Comparison of ENCODE assay signal across 13 cellular contexts in genomic region chr3:71046791-71047190, GRCh38.
DNase-seq lines count a peak whose midpoint lies in the region; TF ChIP-seq lines count a peak whose summit lies in the region.
"Had no signal": no experiment of that assay in that cellular context is flagged by ENCODE, and none has a peak within 500 bp of the region (broad histone marks: within the 10 kb centered on the region; RNA-seq: fewer than 3 reads in every experiment).

No MANE protein-coding gene starts in this region.

- H3K4me1 ChIP-seq in CD8-positive, alpha-beta memory T cell (ENCODE audit: insufficient read depth, low read length), result peaks cover 68% of the 10 kb centered on the region
- H3K4me1 ChIP-seq in esophagus muscularis mucosa, result peaks cover 62 to 100% (median 99%) of the 10 kb centered on the region in 4 donors
- peaks cover 24% of the 10 kb centered on the region for H3K4me1 ChIP-seq in osteoblast (ENCODE audit: insufficient read depth, low read length)

- no peak overlapping the region for H2AFZ ChIP-seq in osteoblast (ENCODE audit: low read length)

- no peaks in the 10 kb centered on the region for H3K9me3 ChIP-seq in CD8-positive, alpha-beta memory T cell (ENCODE audit: low read length)
- no peaks in the 10 kb centered on the region for H3K9me3 ChIP-seq in esophagus muscularis mucosa
- no peaks in the 10 kb centered on the region for H3K9me3 ChIP-seq in osteoblast (ENCODE audit: low read depth, low read length)
- H3K9me3 ChIP-seq: BLaER1 had no signal

- CTCF ChIA-PET in CD8-positive, alpha-beta memory T cell (lab: Charles Lee), result no interaction called here

- no peaks in the 10 kb centered on the region for H3K27me3 ChIP-seq in CD8-positive, alpha-beta memory T cell (ENCODE audit: insufficient read depth, low read length, poor library complexity, severe bottlenecking)
- H3K27me3 ChIP-seq in esophagus muscularis mucosa (no peaks in the 10 kb centered on the region), osteoblast (ENCODE audit: insufficient read depth, low read length) (no peaks in the 10 kb centered on the region), brain microvascular endothelial cell (replicated peaks) (no peaks in the 10 kb centered on the region)
- H3K27me3 ChIP-seq: BLaER1 had no signal

- no peak for TF ChIP-seq CTCF in VCaP (conservative IDR thresholded peaks at IDR 0.05)
- no peak for TF ChIP-seq CTCF in esophagus muscularis mucosa (IDR thresholded peaks at IDR 0.05)
- no peak for TF ChIP-seq CTCF in osteoblast (IDR thresholded peaks at IDR 0.05; ENCODE audit: extremely low read depth, low read depth, low read length)
- TF ChIP-seq CTCF in brain microvascular endothelial cell (IDR thresholded peaks at IDR 0.05; ENCODE audit: low read depth, low read length, missing control alignments), result no peak

- H3K4me3 ChIP-seq in CD8-positive, alpha-beta memory T cell (ENCODE audit: low read length), result no peak overlapping the region
- H3K4me3 ChIP-seq in esophagus muscularis mucosa, result peak overlapping the region in 1 of 4 donors; percentile 17
- H3K4me3 ChIP-seq in osteoblast (ENCODE audit: insufficient read depth, low read length), result no peak overlapping the region
- no peak overlapping the region for H3K4me3 ChIP-seq in brain microvascular endothelial cell (ENCODE audit: low read depth, low read length)
- H3K4me3 ChIP-seq: BLaER1 had no signal

- no peak overlapping the region for H3K4me2 ChIP-seq in osteoblast (ENCODE audit: insufficient read depth, low read length)

- H3K4me3 Mint-ChIP-seq in CD8-positive, alpha-beta memory T cell, result peak overlapping the region in 1 of 7 donors; percentile 66
- no peak overlapping the region for H3K4me3 Mint-ChIP-seq in activated T-helper 1 cell treated with anti-CD3 and anti-CD28 coated beads, Interleukin-12 subunit alpha, Interleukin-12 subunit beta, Interleukin-2, Interleukin-4 antibody, amounts not matched to agents 30 ng/mL and 10 ng/mL and 1 ng/mL, durations not matched to agents 14 hours and 24 hours and 36 hours

- no peak for TF ChIP-seq POLR2A in esophagus muscularis mucosa (IDR thresholded peaks at IDR 0.05; ENCODE audit: low read depth)

- peak overlapping the region in 5 of 8 donors; percentile 8 to 76 (median 29) for H3K27ac Mint-ChIP-seq in CD8-positive, alpha-beta memory T cell
- no peak overlapping the region for H3K27ac Mint-ChIP-seq in activated T-helper 1 cell treated with anti-CD3 and anti-CD28 coated beads, Interleukin-12 subunit alpha, Interleukin-12 subunit beta, Interleukin-2, Interleukin-4 antibody, amounts not matched to agents 30 ng/mL and 10 ng/mL and 1 ng/mL, durations not matched to agents 14 hours and 24 hours and 36 hours

- intact Hi-C loops in esophagus muscularis mucosa (cut with DNase I), result no loop called here
- intact Hi-C loops in activated T-helper 1 cell treated with anti-CD3 and anti-CD28 coated beads, Interleukin-12 subunit alpha, Interleukin-12 subunit beta, Interleukin-2, Interleukin-4 antibody, amounts not matched to agents 30 ng/mL and 10 ng/mL and 1 ng/mL, durations not matched to agents 14 hours and 24 hours and 36 hours (cut with micrococcal nuclease), result loop anchor here (1.0 kb wide), 4 partner anchors 11 to 41 kb away; no protein-coding TSS in a partner anchor

- no peak for TF ChIP-seq EP300 in esophagus muscularis mucosa (IDR thresholded peaks at IDR 0.05)

- peaks cover 3% of the 10 kb centered on the region for H4K20me1 ChIP-seq in osteoblast (ENCODE audit: insufficient read depth, low read length)

- DNase-seq in CD8-positive, alpha-beta memory T cell, result no peak
- DNase-seq in esophagus muscularis mucosa (ENCODE audit: extremely low spot score) (peak; percentile 55), osteoblast (ENCODE audit: insufficient read length, low spot score, missing footprints) (no peak), ureter (ENCODE audit: low spot score) (no peak), brain microvascular endothelial cell (no peak)
- DNase-seq in NK-92 treated with Interleukin-12 subunit alpha and Interleukin-12 subunit beta, amount 100 ng/mL, for 24 hours (lab: John Stamatoyannopoulos, UW), result no peak
- no peak for DNase-seq in activated T-helper 1 cell treated with anti-CD3 and anti-CD28 coated beads, Interleukin-12 subunit alpha, Interleukin-12 subunit beta, Interleukin-2, Interleukin-4 antibody, amounts not matched to agents 30 ng/mL and 10 ng/mL and 1 ng/mL, durations not matched to agents 14 hours and 24 hours and 36 hours (ENCODE audit: low spot score)
- DNase-seq: DND-41, mesenchymal stem cell, MM.1S, SHP77 treated with DMSO at 0.1 percent for 48 hours had no signal

- peaks cover 12 to 94% (median 80%) of the 10 kb centered on the region in 3 donors for H3K4me1 Mint-ChIP-seq in CD8-positive, alpha-beta memory T cell
- H3K4me1 Mint-ChIP-seq in activated T-helper 1 cell treated with anti-CD3 and anti-CD28 coated beads, Interleukin-12 subunit alpha, Interleukin-12 subunit beta, Interleukin-2, Interleukin-4 antibody, amounts not matched to agents 30 ng/mL and 10 ng/mL and 1 ng/mL, durations not matched to agents 14 hours and 24 hours and 36 hours (ENCODE audit: low read depth), result peaks cover 67% of the 10 kb centered on the region

- H3K27me3 Mint-ChIP-seq in CD8-positive, alpha-beta memory T cell, result no peaks in the 10 kb centered on the region
- H3K27me3 Mint-ChIP-seq in activated T-helper 1 cell treated with anti-CD3 and anti-CD28 coated beads, Interleukin-12 subunit alpha, Interleukin-12 subunit beta, Interleukin-2, Interleukin-4 antibody, amounts not matched to agents 30 ng/mL and 10 ng/mL and 1 ng/mL, durations not matched to agents 14 hours and 24 hours and 36 hours (ENCODE audit: insufficient read depth), result peaks cover 2% of the 10 kb centered on the region

- peaks cover 44% of the 10 kb centered on the region for H3K36me3 ChIP-seq in CD8-positive, alpha-beta memory T cell (ENCODE audit: insufficient read depth, low read length)
- peaks cover 4 to 67% (median 26%) of the 10 kb centered on the region in 4 donors for H3K36me3 ChIP-seq in esophagus muscularis mucosa
- H3K36me3 ChIP-seq in osteoblast (ENCODE audit: insufficient read depth, low read length), result peaks cover 93% of the 10 kb centered on the region
- H3K36me3 ChIP-seq in brain microvascular endothelial cell (replicated peaks), result peaks cover 51% of the 10 kb centered on the region

- WGBS in esophagus muscularis mucosa, result 8% methylated on average over 3 of the region's 3 CpGs

- in situ Hi-C loops in brain microvascular endothelial cell (cut with HindIII; ENCODE audit: low pct_ligation_motif_present, low sequenced_read_pairs), result no loop called here

- H3K36me3 Mint-ChIP-seq in CD8-positive, alpha-beta memory T cell, result peaks cover 18 to 97% (median 34%) of the 10 kb centered on the region in 3 donors
- H3K36me3 Mint-ChIP-seq in activated T-helper 1 cell treated with anti-CD3 and anti-CD28 coated beads, Interleukin-12 subunit alpha, Interleukin-12 subunit beta, Interleukin-2, Interleukin-4 antibody, amounts not matched to agents 30 ng/mL and 10 ng/mL and 1 ng/mL, durations not matched to agents 14 hours and 24 hours and 36 hours (ENCODE audit: low read depth), result peaks cover 69% of the 10 kb centered on the region

- no peaks in the 10 kb centered on the region for H3K9me3 Mint-ChIP-seq in CD8-positive, alpha-beta memory T cell
- H3K9me3 Mint-ChIP-seq in activated T-helper 1 cell treated with anti-CD3 and anti-CD28 coated beads, Interleukin-12 subunit alpha, Interleukin-12 subunit beta, Interleukin-2, Interleukin-4 antibody, amounts not matched to agents 30 ng/mL and 10 ng/mL and 1 ng/mL, durations not matched to agents 14 hours and 24 hours and 36 hours, result no peaks in the 10 kb centered on the region

- peaks cover 99% of the 10 kb centered on the region for H3K79me2 ChIP-seq in osteoblast (ENCODE audit: insufficient read depth, low read length)

- POLR2A ChIA-PET in CD8-positive, alpha-beta memory T cell (lab: Charles Lee), result no interaction called here

- no peak overlapping the region for H3K27ac ChIP-seq in CD8-positive, alpha-beta memory T cell (ENCODE audit: low read depth, low read length)
- H3K27ac ChIP-seq in VCaP, result peak overlapping the region; percentile 98; the same call in 1 of the 2 replicates
- peak overlapping the region; percentile 82 to 98 (median 94) for H3K27ac ChIP-seq in esophagus muscularis mucosa (replicated peaks in 1 of 4)
- H3K27ac ChIP-seq in osteoblast (ENCODE audit: low read depth, low read length), result peak overlapping the region; percentile 2
- H3K27ac ChIP-seq in brain microvascular endothelial cell, result no peak overlapping the region
- H3K27ac ChIP-seq: BLaER1 had no signal

Comparison
In these comparisons a context has a peak if more than half of its experiments do, and no peak if none do; other contexts are left out.
1. H3K27ac ChIP-seq: peak in VCaP (single experiment), esophagus muscularis mucosa (4 of 4) and osteoblast (single experiment); none in CD8-positive, alpha-beta memory T cell (single experiment) and brain microvascular endothelial cell (single experiment).